20 cellular contexts compared by ENCODE assay signal in the genomic region with DNA sequence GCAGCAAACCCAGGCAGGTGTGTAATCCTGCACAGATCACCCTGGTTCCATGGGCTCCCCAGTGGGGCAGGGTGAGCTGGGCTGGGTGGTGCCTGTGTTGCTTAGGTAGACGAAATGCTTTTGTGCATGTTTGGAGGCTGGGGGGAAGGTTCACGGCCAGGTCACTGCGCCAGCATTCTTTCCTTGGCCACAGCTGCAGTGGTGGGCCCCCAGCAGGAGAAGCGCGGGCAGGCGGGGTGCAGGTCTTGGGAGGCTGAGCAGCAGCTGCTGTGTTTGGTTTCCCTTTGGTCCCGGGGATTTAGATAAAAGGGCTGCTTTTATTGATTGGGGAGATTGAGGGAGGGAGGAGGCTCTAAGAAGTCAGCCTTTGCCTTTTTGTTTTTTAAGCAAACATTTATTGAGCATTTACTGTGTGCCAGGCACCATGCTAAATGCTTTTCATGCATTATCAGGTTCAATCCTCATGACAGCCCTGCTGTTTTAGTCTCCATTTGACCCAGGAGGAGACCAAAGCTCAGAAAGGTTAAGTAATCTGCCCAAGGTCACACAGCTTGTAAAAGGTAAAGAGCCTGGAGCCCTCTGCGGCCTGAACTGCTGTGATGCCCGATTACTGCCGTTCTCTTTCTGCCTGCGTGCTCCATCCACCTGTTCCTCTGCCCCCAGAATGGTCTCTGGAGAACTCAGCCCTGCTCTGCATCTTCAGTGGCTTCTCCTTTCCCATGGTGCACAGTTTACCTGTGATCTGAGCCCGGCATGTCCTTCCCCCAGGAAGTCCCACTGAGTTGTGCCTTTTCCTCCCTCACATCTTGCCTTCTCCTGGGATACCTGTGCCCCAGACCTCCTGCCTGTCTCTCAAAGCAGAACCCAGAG.
DNase-seq lines count a peak whose midpoint lies in the region; ATAC-seq, FAIRE-seq and TF ChIP-seq lines count a peak whose summit lies in the region.
"Had no signal": no experiment of that assay in that cellular context is flagged by ENCODE, and none has a peak within 500 bp of the region (broad histone marks: within the 10 kb centered on the region; RNA-seq: fewer than 3 reads in every experiment).

No MANE protein-coding gene starts in this region.

- H4K20me1 ChIP-seq in K562 (replicated peaks; ENCODE audit: control insufficient read depth, insufficient read depth, low read length), result 0 out of 2 replicates have a peak, but pooled peaks cover 5% of the 10 kb centered on the region

- TF ChIP-seq EP300 in K562 (IDR thresholded peaks at IDR 0.05; ENCODE audit: low read length), result no peak

- H3K9me3 Mint-ChIP-seq in nephron, result no peaks in the 10 kb centered on the region
- no peaks in the 10 kb centered on the region for H3K9me3 Mint-ChIP-seq in T-helper 2 cell treated with Interferon-gamma antibody and Interleukin-4, amounts not matched to agents 5 μg/mL and 100 μg/mL, for 36 hours
- H3K9me3 Mint-ChIP-seq: stimulated activated naive B cell treated with anti-CD40 and anti-IgM and Interleukin-4, amounts not matched to agents 10 μg/mL and 1 μg/mL and 100 μg/mL, for 72 hours had no signal

- H3K27me3 Mint-ChIP-seq in nephron (ENCODE audit: low read depth), result peaks cover 17% of the 10 kb centered on the region
- peaks cover 31% of the 10 kb centered on the region for H3K27me3 Mint-ChIP-seq in T-helper 2 cell treated with Interferon-gamma antibody and Interleukin-4, amounts not matched to agents 5 μg/mL and 100 μg/mL, for 36 hours (ENCODE audit: low read depth)

- no peaks in the 10 kb centered on the region for H3K9me1 ChIP-seq in K562 (ENCODE audit: control insufficient read depth, insufficient read depth, low read length)

- no TSS peak for BruUV-seq in K562 (replicated peaks; lab: Mats Ljungman, UMichigan)

- peak in 1 of 3 experiments; percentile 6; a peak in 1 of 6 replicates for TF ChIP-seq CTCF in K562 (IDR thresholded peaks at IDR 0.05 in 2 of 3, conservative IDR thresholded peaks at IDR 0.05 in 1 of 3; ENCODE audit: insufficient read depth in 2 of 3, low read depth in 1 of 3, low read length in 3 of 3)
- TF ChIP-seq CTCF in nephron (IDR thresholded peaks at IDR 0.05; ENCODE audit: unreplicated experiment in 3 of 3), result no peak

- DNase-seq in ELF-1 (ENCODE audit: low read depth, low spot score), result peak; percentile 36
- peak; percentile 14 for DNase-seq in LHCN-M2 (ENCODE audit: low read depth)
- DNase-seq in K562 (ENCODE audit: extremely low read depth in 1 of 4, low spot score in 3 of 4), result peak; percentile 31 to 60 (median 42)
- no peak for DNase-seq in DMS53 treated with DMSO at 0.1 percent for 48 hours (lab: John Stamatoyannopoulos, UW; ENCODE audit: unreplicated experiment)
- no peak for DNase-seq in T-helper 2 cell treated with Interferon-gamma antibody and Interleukin-4, amounts not matched to agents 5 μg/mL and 100 μg/mL, for 36 hours (ENCODE audit: low spot score)
- DNase-seq in effector CD8-positive, alpha-beta T cell (lab: John Stamatoyannopoulos, UW), result no peak
- DNase-seq: activated CD4-positive, CD25-positive, alpha-beta regulatory T cell treated with anti-CD3 and anti-CD28 coated beads, Interleukin-2, amount 50 U/mL, for 72 hours; activated CD8-positive, alpha-beta memory T cell treated with anti-CD3 and anti-CD28 coated beads, Interleukin-2, amount 50 U/mL, for 4 hours; activated gamma-delta T cell treated with Interleukin-2 at 50 U/mL for 16 hours; NCI-H1436; stimulated activated naive B cell treated with anti-CD40 and anti-IgM and Interleukin-4, amounts not matched to agents 10 μg/mL and 1 μg/mL and 100 μg/mL, for 72 hours; T-helper 2 cell; thyroid gland had no signal

- in situ Hi-C loops in K562 (cut with MboI), result loop anchor here (5.0 kb wide), 1 partner anchor 82 kb away; no protein-coding TSS in a partner anchor

- CTCF ChIA-PET in K562 (lab: Yijun Ruan, JAX; ENCODE audit: low intra/inter-chr PET ratio), result no interaction called here

- TF ChIP-seq POLR2A in K562 (conservative IDR thresholded peaks at IDR 0.05), result no peak

- peak overlapping the region; percentile 80 for H2AFZ ChIP-seq in K562 (ENCODE audit: low read depth, low read length)

- peak overlapping the region; percentile 39; the same call in 1 of the 3 replicates for H3K27ac ChIP-seq in K562 (ENCODE audit: extremely low read depth, low read depth, low read length)
- H3K27ac ChIP-seq: prostate gland, thyroid gland had no signal

- no peaks in the 10 kb centered on the region for H3K9me3 ChIP-seq in K562 (replicated peaks; ENCODE audit: control insufficient read depth, insufficient read depth, low read depth, low read length)
- H3K9me3 ChIP-seq: prostate gland, thyroid gland had no signal

- no peaks in the 10 kb centered on the region for H3K79me2 ChIP-seq in K562 (ENCODE audit: control insufficient read depth, insufficient read depth, low read length)

- peak overlapping the region; percentile 22 to 32 (median 27) for H3K4me3 Mint-ChIP-seq in nephron
- H3K4me3 Mint-ChIP-seq in T-helper 2 cell treated with Interferon-gamma antibody and Interleukin-4, amounts not matched to agents 5 μg/mL and 100 μg/mL, for 36 hours, result no peak overlapping the region
- H3K4me3 Mint-ChIP-seq: B cell; stimulated activated naive B cell treated with anti-CD40 and anti-IgM and Interleukin-4, amounts not matched to agents 10 μg/mL and 1 μg/mL and 100 μg/mL, for 72 hours had no signal

- H3K4me3 ChIP-seq in K562, result peak overlapping the region; percentile 7; the same call in 1 of the 2 replicates
- H3K4me3 ChIP-seq: prostate gland, thyroid gland had no signal

- H3K36me3 ChIP-seq in K562 (ENCODE audit: control insufficient read depth, insufficient read depth, low read length), result no peaks in the 10 kb centered on the region
- H3K36me3 ChIP-seq: prostate gland, thyroid gland had no signal

- POLR2A ChIA-PET in K562 (lab: Yijun Ruan, JAX), result no interaction called here

- TF ChIP-seq RAD21 in K562 (CRISPR knock-in tag; conservative IDR thresholded peaks at IDR 0.05 in 1 of 2, IDR thresholded peaks at IDR 0.05 in 1 of 2), result no peak

- FAIRE-seq in K562 (lab: Jason Lieb, UNC), result no peak
- FAIRE-seq: endothelial cell of umbilical vein, frontal cortex, H54 had no signal

- no peaks in the 10 kb centered on the region for H3K36me3 Mint-ChIP-seq in nephron (ENCODE audit: low read depth)
- no peaks in the 10 kb centered on the region for H3K36me3 Mint-ChIP-seq in T-helper 2 cell treated with Interferon-gamma antibody and Interleukin-4, amounts not matched to agents 5 μg/mL and 100 μg/mL, for 36 hours (ENCODE audit: low read depth)
- H3K36me3 Mint-ChIP-seq: stimulated activated naive B cell treated with anti-CD40 and anti-IgM and Interleukin-4, amounts not matched to agents 10 μg/mL and 1 μg/mL and 100 μg/mL, for 72 hours had no signal

- WGBS in K562 (ENCODE audit: insufficient coverage, low coverage, missing lambda C conversion rate), result 30% methylated on average over 12 of the region's 12 CpGs

- intact Hi-C loops in K562 (cut with micrococcal nuclease), result no loop called here

- H3K9ac ChIP-seq in K562 (ENCODE audit: insufficient read depth in 1 of 2, low read depth in 2 of 2, low read length in 2 of 2), result peak overlapping the region; percentile 40 to 87; a peak in 3 of 4 replicates

- H3K4me1 ChIP-seq in K562 (replicated peaks in 1 of 2; ENCODE audit: control insufficient read depth in 2 of 2, insufficient read depth in 2 of 2, low read length in 2 of 2), result peaks cover 14 to 27% of the 10 kb centered on the region in 2 experiments
- H3K4me1 ChIP-seq: prostate gland, thyroid gland had no signal

- peak; percentile 71 for ATAC-seq in K562
- ATAC-seq in HG02623 (IDR thresholded peaks at IDR 0.05; ENCODE audit: unreplicated experiment), result no peak
- ATAC-seq: stimulated activated naive B cell treated with anti-CD40 and anti-IgM and Interleukin-4, amounts not matched to agents 10 μg/mL and 1 μg/mL and 100 μg/mL, for 72 hours had no signal

- H3K4me2 ChIP-seq in K562 (ENCODE audit: insufficient read depth, low read length), result peak overlapping the region; percentile 64

- no peaks in the 10 kb centered on the region for H3K27me3 ChIP-seq in K562 (ENCODE audit: control insufficient read depth in 2 of 2, insufficient read depth in 2 of 2, low read length in 2 of 2)
- H3K27me3 ChIP-seq: thyroid gland had no signal

- H3K4me1 Mint-ChIP-seq in nephron, result peaks cover 69% of the 10 kb centered on the region
- H3K4me1 Mint-ChIP-seq in T-helper 2 cell treated with Interferon-gamma antibody and Interleukin-4, amounts not matched to agents 5 μg/mL and 100 μg/mL, for 36 hours (ENCODE audit: low read depth), result peaks cover 18% of the 10 kb centered on the region
- H3K4me1 Mint-ChIP-seq: B cell; stimulated activated naive B cell treated with anti-CD40 and anti-IgM and Interleukin-4, amounts not matched to agents 10 μg/mL and 1 μg/mL and 100 μg/mL, for 72 hours had no signal

- peak overlapping the region; percentile 76 to 87 (median 86) for H3K27ac Mint-ChIP-seq in nephron
- no peak overlapping the region for H3K27ac Mint-ChIP-seq in T-helper 2 cell treated with Interferon-gamma antibody and Interleukin-4, amounts not matched to agents 5 μg/mL and 100 μg/mL, for 36 hours
- H3K27ac Mint-ChIP-seq: B cell; stimulated activated naive B cell treated with anti-CD40 and anti-IgM and Interleukin-4, amounts not matched to agents 10 μg/mL and 1 μg/mL and 100 μg/mL, for 72 hours had no signal

TF ChIP-seq in K562, 482 proteins besides CTCF, POLR2A, EP300 and RAD21 (continues in another document):
- TF ChIP-seq CBFA2T2 (conservative IDR thresholded peaks at IDR 0.05) (0 out of 2 replicates have a peak, but pooled peaks have one; percentile 2), RBM25 (IDR thresholded peaks at IDR 0.05; ENCODE audit: low read depth, low read length, severe bottlenecking) (peak; percentile 97), EP400 (IDR thresholded peaks at IDR 0.05) (no peak), ZNF143 (CRISPR knock-in tag; IDR thresholded peaks at IDR 0.05) (no peak)
- TF ChIP-seq, protein P1, sequence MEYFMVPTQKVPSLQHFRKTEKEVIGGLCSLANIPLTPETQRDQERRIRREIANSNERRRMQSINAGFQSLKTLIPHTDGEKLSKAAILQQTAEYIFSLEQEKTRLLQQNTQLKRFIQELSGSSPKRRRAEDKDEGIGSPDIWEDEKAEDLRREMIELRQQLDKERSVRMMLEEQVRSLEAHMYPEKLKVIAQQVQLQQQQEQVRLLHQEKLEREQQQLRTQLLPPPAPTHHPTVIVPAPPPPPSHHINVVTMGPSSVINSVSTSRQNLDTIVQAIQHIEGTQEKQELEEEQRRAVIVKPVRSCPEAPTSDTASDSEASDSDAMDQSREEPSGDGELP (CRISPR knock-in tag; IDR thresholded peaks at IDR 0.05; ENCODE audit: borderline replicate concordance), result peak; percentile 40; the same call in 1 of the 2 replicates
- TF ChIP-seq, protein P2, sequence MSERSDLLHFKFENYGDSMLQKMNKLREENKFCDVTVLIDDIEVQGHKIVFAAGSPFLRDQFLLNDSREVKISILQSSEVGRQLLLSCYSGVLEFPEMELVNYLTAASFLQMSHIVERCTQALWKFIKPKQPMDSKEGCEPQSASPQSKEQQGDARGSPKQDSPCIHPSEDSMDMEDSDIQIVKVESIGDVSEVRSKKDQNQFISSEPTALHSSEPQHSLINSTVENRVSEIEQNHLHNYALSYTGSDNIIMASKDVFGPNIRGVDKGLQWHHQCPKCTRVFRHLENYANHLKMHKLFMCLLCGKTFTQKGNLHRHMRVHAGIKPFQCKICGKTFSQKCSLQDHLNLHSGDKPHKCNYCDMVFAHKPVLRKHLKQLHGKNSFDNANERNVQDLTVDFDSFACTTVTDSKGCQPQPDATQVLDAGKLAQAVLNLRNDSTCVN (CRISPR knock-in tag; IDR thresholded peaks at IDR 0.05), result no peak

Comparison
In these comparisons a context has a peak if more than half of its experiments do, and no peak if none do; other contexts are left out.
1. DNase-seq: peak in ELF-1 (single experiment), LHCN-M2 (single experiment) and K562 (4 of 4); none in DMS53 treated with DMSO at 0.1 percent for 48 hours (single experiment), T-helper 2 cell treated with Interferon-gamma antibody and Interleukin-4, amounts not matched to agents 5 μg/mL and 100 μg/mL, for 36 hours (single experiment) and effector CD8-positive, alpha-beta T cell (single experiment).